In genomic region chr1:26717066-26717465, GRCh38 we compare ENCODE assay signal across 12 cellular contexts. TPM values are rescaled to one million over a fixed set of nuclear protein-coding genes. Genes with fewer than 3 reads are reported as not detected.
DNase-seq lines count a peak whose midpoint lies in the region; ATAC-seq and TF ChIP-seq lines count a peak whose summit lies in the region.
"Had no signal": no experiment of that assay in that cellular context is flagged by ENCODE, and none has a peak within 500 bp of the region (broad histone marks: within the 10 kb centered on the region; RNA-seq: fewer than 3 reads in every experiment).

No MANE protein-coding gene starts in this region.

- H2BK15ac ChIP-seq in H9 (ENCODE audit: low read depth, low read length), result no peak overlapping the region

- peak overlapping the region; percentile 19 to 86 (median 70) for H3K27ac Mint-ChIP-seq in CD14-positive monocyte
- H3K27ac Mint-ChIP-seq in H9, result peak overlapping the region in 2 of 3 experiments; percentile 31 to 63; a peak in 3 of 7 replicates
- H3K27ac Mint-ChIP-seq in central memory CD8-positive, alpha-beta T cell (ENCODE audit: low read depth), result peak overlapping the region; percentile 76
- peak overlapping the region; percentile 28 to 69 for H3K27ac Mint-ChIP-seq in natural killer cell treated with Interleukin-12 subunit alpha and Interleukin-12 subunit beta and Interleukin-15 and Interleukin-18, amount 100 ng/mL, for 72 hours

- no peak overlapping the region for H3K56ac ChIP-seq in H9 (ENCODE audit: insufficient read length, low read depth, low read length)

- peaks cover 2% of the 10 kb centered on the region; the same call in 1 of the 2 replicates for H3K4me1 ChIP-seq in H9 (ENCODE audit: insufficient read depth, low read length)
- peaks cover 27% of the 10 kb centered on the region for H3K4me1 ChIP-seq in effector memory CD4-positive, alpha-beta T cell (ENCODE audit: control insufficient read depth, insufficient read depth, low read length, poor library complexity, severe bottlenecking)

- intact Hi-C loops in CD14-positive monocyte (cut with micrococcal nuclease), result no loop called here

- H3K14ac ChIP-seq in H9 (ENCODE audit: insufficient read depth, low read length), result no peak overlapping the region

- H3K9me3 ChIP-seq in H9 (ENCODE audit: control insufficient read depth, low read depth, low read length) (no peaks in the 10 kb centered on the region), MG63 (no peaks in the 10 kb centered on the region)
- no peaks in the 10 kb centered on the region for H3K9me3 ChIP-seq in effector memory CD4-positive, alpha-beta T cell (ENCODE audit: control insufficient read depth, low read length)
- H3K9me3 ChIP-seq: ovary, SJSA1, thoracic aorta had no signal

- H3K4me2 ChIP-seq in H9 (ENCODE audit: insufficient read depth, insufficient read length, low read length), result no peak overlapping the region

- no peak for DNase-seq in CD14-positive monocyte (ENCODE audit: low spot score)
- no peak for DNase-seq in H9
- no peak for DNase-seq in central memory CD8-positive, alpha-beta T cell (ENCODE audit: low spot score in 2 of 2)
- DNase-seq in natural killer cell treated with Interleukin-12 subunit alpha and Interleukin-12 subunit beta and Interleukin-15 and Interleukin-18, amount 100 ng/mL, for 72 hours (ENCODE audit: low spot score), result no peak
- no peak for DNase-seq in effector memory CD4-positive, alpha-beta T cell
- no peak for DNase-seq in UCSD-AML1 (lab: John Stamatoyannopoulos, UW; ENCODE audit: unreplicated experiment)
- no peak for DNase-seq in MG63
- DNase-seq: EL; ovary; stimulated activated CD4-positive, alpha-beta T cell treated with anti-CD3 and anti-CD28 coated beads, Interleukin-4, amount 100 ng/mL, for 1 hour had no signal

- no peak overlapping the region for H3K4me3 ChIP-seq in effector memory CD4-positive, alpha-beta T cell (ENCODE audit: insufficient read depth, low read depth, low read length, poor library complexity, severe bottlenecking)
- no peak overlapping the region for H3K4me3 ChIP-seq in MG63
- H3K4me3 ChIP-seq: ovary, SJSA1, thoracic aorta had no signal

- ATAC-seq in central memory CD8-positive, alpha-beta T cell (replicated peaks; ENCODE audit: extremely low read depth, poor library complexity, severe bottlenecking), result no peak
- ATAC-seq in natural killer cell treated with Interleukin-12 subunit alpha and Interleukin-12 subunit beta and Interleukin-15 and Interleukin-18, amount 100 ng/mL, for 72 hours, result no peak

- H3K36me3 Mint-ChIP-seq in CD14-positive monocyte, result peaks cover 17 to 51% of the 10 kb centered on the region in 2 donors
- H3K36me3 Mint-ChIP-seq in H9 (ENCODE audit: insufficient read depth in 1 of 3, low read depth in 3 of 3), result peaks cover 4 to 35% (median 23%) of the 10 kb centered on the region in 3 experiments; a peak in 6 of 7 replicates
- H3K36me3 Mint-ChIP-seq in central memory CD8-positive, alpha-beta T cell (ENCODE audit: insufficient read depth), result peaks cover 35% of the 10 kb centered on the region
- peaks cover 5% of the 10 kb centered on the region for H3K36me3 Mint-ChIP-seq in natural killer cell treated with Interleukin-12 subunit alpha and Interleukin-12 subunit beta and Interleukin-15 and Interleukin-18, amount 100 ng/mL, for 72 hours

- no peak overlapping the region for H2BK20ac ChIP-seq in H9 (ENCODE audit: low read depth, low read length, poor library complexity, severe bottlenecking)

- H3K4ac ChIP-seq in H9 (ENCODE audit: low read depth, low read length), result no peak overlapping the region

- H3K4me1 Mint-ChIP-seq in CD14-positive monocyte, result peaks cover 84% of the 10 kb centered on the region
- peaks cover 49 to 62% of the 10 kb centered on the region in 2 experiments for H3K4me1 Mint-ChIP-seq in H9
- H3K4me1 Mint-ChIP-seq in central memory CD8-positive, alpha-beta T cell, result peaks cover 90% of the 10 kb centered on the region
- H3K4me1 Mint-ChIP-seq in natural killer cell treated with Interleukin-12 subunit alpha and Interleukin-12 subunit beta and Interleukin-15 and Interleukin-18, amount 100 ng/mL, for 72 hours (ENCODE audit: low read depth in 2 of 2), result peaks cover 74% of the 10 kb centered on the region in 2 donors

- H3K27me3 Mint-ChIP-seq in CD14-positive monocyte (ENCODE audit: low read depth in 3 of 3) (no peaks in the 10 kb centered on the region), H9 (ENCODE audit: low read depth) (no peaks in the 10 kb centered on the region)
- H3K27me3 Mint-ChIP-seq in central memory CD8-positive, alpha-beta T cell, result no peaks in the 10 kb centered on the region
- H3K27me3 Mint-ChIP-seq in natural killer cell treated with Interleukin-12 subunit alpha and Interleukin-12 subunit beta and Interleukin-15 and Interleukin-18, amount 100 ng/mL, for 72 hours, result no peaks in the 10 kb centered on the region

- H3K9me3 Mint-ChIP-seq in CD14-positive monocyte (no peaks in the 10 kb centered on the region), H9 (no peaks in the 10 kb centered on the region)
- H3K9me3 Mint-ChIP-seq in central memory CD8-positive, alpha-beta T cell, result no peaks in the 10 kb centered on the region
- H3K9me3 Mint-ChIP-seq in natural killer cell treated with Interleukin-12 subunit alpha and Interleukin-12 subunit beta and Interleukin-15 and Interleukin-18, amount 100 ng/mL, for 72 hours, result no peaks in the 10 kb centered on the region

- no peaks in the 10 kb centered on the region for H3K23me2 ChIP-seq in H9 (ENCODE audit: insufficient read length, low read depth, low read length, poor library complexity, severe bottlenecking)

- peaks cover 12% of the 10 kb centered on the region for H3K79me1 ChIP-seq in H9 (ENCODE audit: insufficient read depth, low read depth, low read length, poor library complexity, severe bottlenecking)

- H3K27ac ChIP-seq in H9 (ENCODE audit: insufficient read length, low read depth, low read length), result no peak overlapping the region
- no peak overlapping the region for H3K27ac ChIP-seq in effector memory CD4-positive, alpha-beta T cell (ENCODE audit: insufficient read depth, low read length, poor library complexity, severe bottlenecking)
- H3K27ac ChIP-seq: ovary, SJSA1, thoracic aorta had no signal

- no peak overlapping the region for H3K18ac ChIP-seq in H9 (ENCODE audit: insufficient read length, low read depth, low read length)

- no peak overlapping the region for H2AK5ac ChIP-seq in H9 (ENCODE audit: insufficient read length, low read length)

- H3K36me3 ChIP-seq in effector memory CD4-positive, alpha-beta T cell (ENCODE audit: control insufficient read depth, insufficient read depth, low read length), result no peaks in the 10 kb centered on the region
- H3K36me3 ChIP-seq in MG63, result peaks cover 34% of the 10 kb centered on the region
- H3K36me3 ChIP-seq: ovary, thoracic aorta had no signal

- no peaks in the 10 kb centered on the region for H4K20me1 ChIP-seq in H9 (ENCODE audit: control insufficient read depth, insufficient read depth, insufficient read length)

- H4K91ac ChIP-seq in H9 (ENCODE audit: insufficient read length, low read depth, low read length), result no peak overlapping the region

- no peak overlapping the region for H3K9ac ChIP-seq in H9 (ENCODE audit: extremely low read depth, insufficient read length, low read length)

- no peak overlapping the region for H2BK120ac ChIP-seq in H9 (ENCODE audit: low read depth, low read length, poor library complexity, severe bottlenecking)

- peaks cover 59% of the 10 kb centered on the region; the same call in 1 of the 2 replicates for H3K79me2 ChIP-seq in H9 (ENCODE audit: insufficient read depth, low read length)

- no peaks in the 10 kb centered on the region for H3K27me3 ChIP-seq in H9 (ENCODE audit: insufficient read depth, low read length)
- no peaks in the 10 kb centered on the region for H3K27me3 ChIP-seq in effector memory CD4-positive, alpha-beta T cell (replicated peaks; ENCODE audit: control insufficient read depth, insufficient read depth, low read length, poor library complexity, severe bottlenecking)
- no peaks in the 10 kb centered on the region for H3K27me3 ChIP-seq in MG63
- H3K27me3 ChIP-seq: ovary, SJSA1 had no signal

- H4K5ac ChIP-seq in H9 (ENCODE audit: insufficient read length, low read depth, low read length), result no peak overlapping the region

- WGBS in H9 (ENCODE audit: extremely low coverage, insufficient read length, low lambda C conversion rate), result no CpG with 5 or more reads among the region's 1 CpG

- H4K8ac ChIP-seq in H9 (replicated peaks; ENCODE audit: insufficient read length, low read depth, low read length), result no peak overlapping the region

- H2AFZ ChIP-seq in H9 (ENCODE audit: low read length), result no peak overlapping the region

- TF ChIP-seq CTCF in CD14-positive monocyte (IDR thresholded peaks at IDR 0.05) (no peak), H9 (conservative IDR thresholded peaks at IDR 0.05) (no peak)

- H2BK12ac ChIP-seq in H9 (ENCODE audit: insufficient read length, low read depth, low read length), result no peak overlapping the region

- no peak overlapping the region for H2BK5ac ChIP-seq in H9 (ENCODE audit: insufficient read length, low read length)

- no peak overlapping the region for H3T11ph ChIP-seq in H9 (ENCODE audit: low read length)

- no peak overlapping the region for H3K4me3 Mint-ChIP-seq in CD14-positive monocyte
- H3K4me3 Mint-ChIP-seq in H9, result no peak overlapping the region
- peak overlapping the region; percentile 36 for H3K4me3 Mint-ChIP-seq in central memory CD8-positive, alpha-beta T cell
- peak overlapping the region; percentile 8 for H3K4me3 Mint-ChIP-seq in natural killer cell treated with Interleukin-12 subunit alpha and Interleukin-12 subunit beta and Interleukin-15 and Interleukin-18, amount 100 ng/mL, for 72 hours

- H3K23ac ChIP-seq in H9 (ENCODE audit: insufficient read length, low read depth, low read length), result no peak overlapping the region

RNA-seq across cellular contexts. Expression of gene ARID1A, which starts 21.3 kb away (rescaled TPM):
- polyA plus RNA-seq in CD14-positive monocyte, result 1 to 10 TPM; 6.6 to 9.5 TPM
- total RNA-seq in H9 (2021), result 133 and 147 TPM in 2 replicates
- 100 to 1,000 TPM; 132 to 196 TPM for total RNA-seq in natural killer cell treated with Interleukin-12 subunit alpha and Interleukin-12 subunit beta and Interleukin-15 and Interleukin-18, amount 100 ng/mL, for 72 hours
- 5.5 and 14.6 TPM in 2 replicates for total RNA-seq in MG63 (2014; rRNA removed; shearing (Covaris generic); ENCODE audit: low replicate concordance)

Comparison
In these comparisons a context has a peak if more than half of its experiments do, and no peak if none do; other contexts are left out.
1. H3K4me3 Mint-ChIP-seq: peak in central memory CD8-positive, alpha-beta T cell (single experiment) and natural killer cell treated with Interleukin-12 subunit alpha and Interleukin-12 subunit beta and Interleukin-15 and Interleukin-18, amount 100 ng/mL, for 72 hours (single experiment); none in CD14-positive monocyte (0 of 2) and H9 (0 of 2).
2. Peak in every context shown above with its lines, with median percentiles within 50 percentile points of each other: H3K27ac Mint-ChIP-seq.